Comparison of ENCODE assay signal across 1 cellular context in the genomic region with DNA sequence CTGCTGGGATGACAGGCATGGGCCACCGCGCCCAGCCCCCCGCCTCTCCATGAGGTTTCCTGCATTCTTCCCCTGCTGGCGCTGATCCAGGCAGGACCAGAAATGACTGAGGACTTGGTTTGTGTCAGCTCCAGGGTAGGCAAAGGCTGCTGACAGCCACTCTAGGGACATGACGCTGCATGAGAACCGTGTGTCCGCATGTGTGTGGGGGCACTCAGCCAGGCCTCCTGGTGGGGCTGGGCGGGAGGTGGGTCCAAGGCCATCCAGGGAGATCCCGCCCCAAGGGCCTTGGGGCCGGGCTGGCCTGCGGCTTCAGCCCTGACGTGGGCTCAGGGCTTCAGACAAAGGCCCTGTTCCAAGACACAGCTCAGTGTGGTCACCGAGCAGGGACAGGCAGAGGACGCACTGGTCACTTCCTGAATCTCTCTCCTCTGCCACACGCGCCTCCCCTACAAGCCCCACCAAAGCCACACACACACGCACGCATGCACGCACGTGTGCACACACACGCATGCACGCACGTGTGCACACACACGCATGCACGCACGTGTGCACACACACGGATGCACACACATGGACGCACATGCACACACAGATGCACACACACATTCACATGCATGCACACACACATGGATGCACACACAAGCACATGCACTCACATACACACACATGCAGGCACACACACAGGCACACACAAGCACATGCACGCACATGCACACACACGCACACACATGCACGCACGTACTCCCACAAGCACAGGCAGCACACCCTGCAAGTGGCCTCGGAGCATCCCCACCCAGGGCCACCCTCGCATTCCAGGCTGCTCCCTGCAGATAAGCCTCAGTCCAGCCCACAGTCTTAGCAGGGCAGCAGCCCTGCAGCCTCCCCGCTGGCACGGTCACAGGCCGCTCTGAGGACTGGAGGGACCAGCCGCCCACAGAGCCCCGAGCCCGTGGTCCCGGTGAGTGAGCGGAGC.
A peak's percentile ranks its signal among the peaks of the same experiment; 100 is the strongest.
TF ChIP-seq lines count a peak whose summit lies in the region.

No MANE protein-coding gene starts in this region.

TF ChIP-seq in HepG2, 621 proteins besides CTCF, POLR2A, EP300 and RAD21:
- TF ChIP-seq NCOA5 (CRISPR knock-in tag; IDR thresholded peaks at IDR 0.05) (no peak), KLF9 (CRISPR knock-in tag; IDR thresholded peaks at IDR 0.05; ENCODE audit: low read depth) (no peak), CBFB (CRISPR knock-in tag; IDR thresholded peaks at IDR 0.05) (no peak), PATZ1 (CRISPR knock-in tag; IDR thresholded peaks at IDR 0.05) (peak; percentile 56; the same call in 1 of the 2 replicates), SP1 (IDR thresholded peaks at IDR 0.05) (no peak), SP1 (CRISPR knock-in tag; IDR thresholded peaks at IDR 0.05) (no peak), MNT (IDR thresholded peaks at IDR 0.05) (peak; percentile 99), ZNF142 (CRISPR knock-in tag; IDR thresholded peaks at IDR 0.05) (no peak), JUND (CRISPR knock-in tag; IDR thresholded peaks at IDR 0.05) (peak; percentile 42; the same call in 1 of the 2 replicates), TFAP4 (IDR thresholded peaks at IDR 0.05; ENCODE audit: borderline replicate concordance, low read depth) (no peak), MYNN (CRISPR knock-in tag; IDR thresholded peaks at IDR 0.05; ENCODE audit: low read depth) (no peak)
TF ChIP-seq in HepG2: peak in this region for 3.
